ENCODE assay signal across 20 cellular contexts in genomic region chr12:82756303-82756702, GRCh38.
DNase-seq lines count a peak whose midpoint lies in the region; ATAC-seq, FAIRE-seq and TF ChIP-seq lines count a peak whose summit lies in the region.
"Had no signal": no experiment of that assay in that cellular context is flagged by ENCODE, and none has a peak within 500 bp of the region (broad histone marks: within the 10 kb centered on the region; RNA-seq: fewer than 3 reads in every experiment).

No MANE protein-coding gene starts in this region.

- DNase-seq in GM23338 (ENCODE audit: low spot score) (peak; percentile 75), iPS DF 19.7 (ENCODE audit: low read depth, low spot score) (peak; percentile 33), H54 (ENCODE audit: insufficient read length, low spot score) (no peak)
- no peak for DNase-seq in activated T-cell treated with anti-CD3 and anti-CD28 coated beads, Interleukin-2, amount 50 U/mL, for 4 hours
- DNase-seq: CD4-positive, alpha-beta memory T cell; DMS79 treated with DMSO at 0.1 percent for 48 hours; NCI-H1417 treated with DMSO at 0.1 percent for 48 hours; NCI-H2227 treated with DMSO at 0.1 percent for 48 hours; NCI-H510A treated with DMSO at 0.1 percent for 48 hours; PC-3; SIG-M5; T-helper 1 cell had no signal

- H3F3A ChIP-seq in GM23338 (replicated peaks; ENCODE audit: low read depth) = no peaks in the 10 kb centered on the region

- TF ChIP-seq POLR2A in H54 (IDR thresholded peaks at IDR 0.05; ENCODE audit: low read depth, low read length) = no peak

- no peaks in the 10 kb centered on the region for H3K9me3 Mint-ChIP-seq in GM23338
- no peaks in the 10 kb centered on the region for H3K9me3 Mint-ChIP-seq in brain
- no peaks in the 10 kb centered on the region for H3K9me3 Mint-ChIP-seq in activated T-cell treated with anti-CD3 and anti-CD28 coated beads, Interleukin-2, amount 50 U/mL, for 4 hours
- H3K9me3 Mint-ChIP-seq: CD4-positive, alpha-beta memory T cell had no signal

- TF ChIP-seq CTCF in C4-2B (conservative IDR thresholded peaks at IDR 0.05) = no peak; the same call in 1 of the 2 replicates
- 0 out of 4 replicates have a peak, but pooled peaks of 1 of the 2 experiments have one; percentile 12 for TF ChIP-seq CTCF in GM23338 (conservative IDR thresholded peaks at IDR 0.05; ENCODE audit: low read depth in 2 of 2)
- no peak for TF ChIP-seq CTCF in brain (conservative IDR thresholded peaks at IDR 0.05)

- H3K27me3 ChIP-seq in GM23338 (ENCODE audit: insufficient read depth) = no peaks in the 10 kb centered on the region

- H3K36me3 Mint-ChIP-seq in GM23338 (ENCODE audit: low read depth) (no peaks in the 10 kb centered on the region), brain (peaks cover 17% of the 10 kb centered on the region)
- H3K36me3 Mint-ChIP-seq in activated T-cell treated with anti-CD3 and anti-CD28 coated beads, Interleukin-2, amount 50 U/mL, for 4 hours (ENCODE audit: insufficient read depth) = no peaks in the 10 kb centered on the region
- H3K36me3 Mint-ChIP-seq: CD4-positive, alpha-beta memory T cell had no signal

- H3K4me3 Mint-ChIP-seq in GM23338 (no peak overlapping the region), brain (no peak overlapping the region)
- no peak overlapping the region for H3K4me3 Mint-ChIP-seq in activated T-cell treated with anti-CD3 and anti-CD28 coated beads, Interleukin-2, amount 50 U/mL, for 4 hours
- H3K4me3 Mint-ChIP-seq: CD4-positive, alpha-beta memory T cell had no signal

- H3K27ac Mint-ChIP-seq in GM23338 (no peak overlapping the region), brain (peak overlapping the region in 3 of 5 experiments; percentile 11 to 74 (median 43))
- H3K27ac Mint-ChIP-seq: CD4-positive, alpha-beta memory T cell had no signal

- H2AFZ ChIP-seq in GM23338 = no peak overlapping the region

- peaks cover 10% of the 10 kb centered on the region; the same call in 1 of the 2 replicates for H4K20me1 ChIP-seq in GM23338 (replicated peaks; ENCODE audit: insufficient read depth)

- H3K27me3 Mint-ChIP-seq in GM23338 (ENCODE audit: insufficient read depth, low read depth, poor library complexity) (peaks cover 5% of the 10 kb centered on the region), brain (no peaks in the 10 kb centered on the region)
- H3K27me3 Mint-ChIP-seq in activated T-cell treated with anti-CD3 and anti-CD28 coated beads, Interleukin-2, amount 50 U/mL, for 4 hours (ENCODE audit: low read depth) = no peaks in the 10 kb centered on the region
- H3K27me3 Mint-ChIP-seq: CD4-positive, alpha-beta memory T cell had no signal

- H3K4me1 Mint-ChIP-seq in GM23338 (peaks cover 28% of the 10 kb centered on the region), brain (peaks cover 67% of the 10 kb centered on the region)
- H3K4me1 Mint-ChIP-seq in activated T-cell treated with anti-CD3 and anti-CD28 coated beads, Interleukin-2, amount 50 U/mL, for 4 hours (ENCODE audit: low read depth) = no peaks in the 10 kb centered on the region
- H3K4me1 Mint-ChIP-seq: CD4-positive, alpha-beta memory T cell had no signal

- no peaks in the 10 kb centered on the region for H3K9me2 ChIP-seq in GM23338 (ENCODE audit: insufficient read depth)

- ATAC-seq in GM23338 (peak; percentile 93), HG03039 (IDR thresholded peaks at IDR 0.05; ENCODE audit: unreplicated experiment) (no peak), HG03097 (IDR thresholded peaks at IDR 0.05; ENCODE audit: low FRiP score, unreplicated experiment) (no peak)
- no peak for ATAC-seq in activated T-cell treated with anti-CD3 and anti-CD28 coated beads, Interleukin-2, amount 50 U/mL, for 4 hours
- ATAC-seq: A549, PC-3, SK-N-SH treated with all-trans-retinoic acid at 6 μM for 48 hours had no signal

- peak overlapping the region; percentile 66; the same call in 1 of the 2 replicates for H3K27ac ChIP-seq in C4-2B
- H3K27ac ChIP-seq in GM23338 (ENCODE audit: low read depth) = no peak overlapping the region
- H3K27ac ChIP-seq: A549, RWPE1 had no signal

- no peaks in the 10 kb centered on the region for H3K79me2 ChIP-seq in GM23338 (replicated peaks; ENCODE audit: insufficient read depth)

- no peak overlapping the region for H3K4me3 ChIP-seq in GM23338
- H3K4me3 ChIP-seq: A549 had no signal

- no peak for FAIRE-seq in H54 (lab: Jason Lieb, UNC)
- FAIRE-seq: A549, G401.6 had no signal

- no peaks in the 10 kb centered on the region for H3K36me3 ChIP-seq in GM23338 (ENCODE audit: insufficient read depth)

- peaks cover 27% of the 10 kb centered on the region for H3K4me1 ChIP-seq in GM23338 (ENCODE audit: insufficient read depth)
- H3K4me1 ChIP-seq: A549 had no signal

- no peak overlapping the region for H3K4me2 ChIP-seq in GM23338
- H3K4me2 ChIP-seq: A549 had no signal

TF ChIP-seq in GM23338, 12 proteins besides CTCF, POLR2A, EP300 and RAD21:
- no peak for TF ChIP-seq REST (IDR thresholded peaks at IDR 0.05; ENCODE audit: unreplicated experiment)

Comparison
In these comparisons a context has a peak if more than half of its experiments do, and no peak if none do; other contexts are left out.
1. DNase-seq: peak in GM23338 (single experiment) and iPS DF 19.7 (single experiment); none in activated T-cell treated with anti-CD3 and anti-CD28 coated beads, Interleukin-2, amount 50 U/mL, for 4 hours (single experiment) and H54 (single experiment).